Comparison of ENCODE assay signal across 16 cellular contexts in genomic region chr6:56490994-56491393, GRCh38.
DNase-seq lines count a peak whose midpoint lies in the region; ATAC-seq and TF ChIP-seq lines count a peak whose summit lies in the region.
"Had no signal": no experiment of that assay in that cellular context is flagged by ENCODE, and none has a peak within 500 bp of the region (broad histone marks: within the 10 kb centered on the region; RNA-seq: fewer than 3 reads in every experiment).

No MANE protein-coding gene starts in this region.

- DNase-seq in left ventricle myocardium inferior (no peak), heart right ventricle (no peak), cardiac fibroblast (ENCODE audit: low read depth in 2 of 2) (peak; percentile 36 to 81), kidney epithelial cell (ENCODE audit: low read depth) (peak; percentile 59), SK-N-DZ (ENCODE audit: low spot score) (no peak), 8988T (no peak), hepatic stellate cell (ENCODE audit: low spot score) (no peak)
- DNase-seq: activated CD4-positive, alpha-beta T cell treated with anti-CD3 and anti-CD28 coated beads for 4 hours; activated T-cell treated with anti-CD3 and anti-CD28 coated beads, Interleukin-2, amount 50 U/mL, for 4 hours; amniotic stem cell; effector CD8-positive, alpha-beta T cell; hippocampal formation; NCI-H2171; stimulated activated CD4-positive, alpha-beta T cell treated with anti-CD3 and anti-CD28 coated beads, Interleukin-12 subunit alpha, Interleukin-12 subunit beta, amount 100 ng/mL, for 4 hours had no signal

- no peak overlapping the region for H3K4me3 ChIP-seq in left ventricle myocardium inferior
- no peak overlapping the region for H3K4me3 ChIP-seq in heart right ventricle
- H3K4me3 ChIP-seq in cardiac fibroblast (replicated peaks in 1 of 2; ENCODE audit: low read depth in 2 of 2, low read length in 2 of 2), result no peak overlapping the region
- H3K4me3 ChIP-seq in kidney epithelial cell (ENCODE audit: low read depth, low read length), result no peak overlapping the region

- 91 to 97% methylated on average over 2 of the region's 2 CpGs for WGBS in heart right ventricle, 2 donors

- H3K4me1 ChIP-seq in left ventricle myocardium inferior, result peaks cover 23% of the 10 kb centered on the region
- H3K4me1 ChIP-seq in heart right ventricle, result peaks cover 0 to 24% (median 13%) of the 10 kb centered on the region in 9 donors

- TF ChIP-seq CTCF in left ventricle myocardium inferior (IDR thresholded peaks at IDR 0.05; ENCODE audit: borderline replicate concordance), result no peak
- TF ChIP-seq CTCF in heart right ventricle (IDR thresholded peaks at IDR 0.05), result no peak
- TF ChIP-seq CTCF in cardiac fibroblast (IDR thresholded peaks at IDR 0.05; ENCODE audit: low read depth, low read length), result no peak
- TF ChIP-seq CTCF in kidney epithelial cell (IDR thresholded peaks at IDR 0.05; ENCODE audit: insufficient read depth, low read length, poor library complexity, severe bottlenecking), result no peak

- H3K9me3 ChIP-seq in left ventricle myocardium inferior (replicated peaks), result no peaks in the 10 kb centered on the region
- no peaks in the 10 kb centered on the region for H3K9me3 ChIP-seq in heart right ventricle
- H3K9me3 ChIP-seq: neutrophil had no signal

- H3K36me3 ChIP-seq in left ventricle myocardium inferior, result peaks cover 77% of the 10 kb centered on the region
- H3K36me3 ChIP-seq in heart right ventricle, result peaks cover 0 to 100% (median 47%) of the 10 kb centered on the region in 9 donors
- no peaks in the 10 kb centered on the region for H3K36me3 ChIP-seq in kidney epithelial cell (ENCODE audit: control insufficient read depth, insufficient read depth, low read length)
- H3K36me3 ChIP-seq: neutrophil had no signal

- intact Hi-C loops in left ventricle myocardium inferior (cut with micrococcal nuclease) (loop anchor here (10.0 kb wide), 1 partner anchor 54 kb away; no protein-coding TSS in a partner anchor), heart right ventricle (cut with DNase I) (loop anchor here in 1 of 10 donors (5.0 kb wide), 1 partner anchor 51 kb away; no protein-coding TSS in a partner anchor)

- no peaks in the 10 kb centered on the region for H3K27me3 ChIP-seq in left ventricle myocardium inferior (ENCODE audit: low read depth)
- no peaks in the 10 kb centered on the region for H3K27me3 ChIP-seq in heart right ventricle
- H3K27me3 ChIP-seq in kidney epithelial cell (ENCODE audit: control insufficient read depth, insufficient read depth, low read length), result no peaks in the 10 kb centered on the region
- H3K27me3 ChIP-seq: neutrophil had no signal

- ATAC-seq in heart right ventricle (no peak), GM21619 (IDR thresholded peaks at IDR 0.05; ENCODE audit: unreplicated experiment) (no peak)

- peak overlapping the region; percentile 62 for H3K27ac ChIP-seq in left ventricle myocardium inferior (replicated peaks)
- peak overlapping the region in 3 of 10 donors; percentile 2 to 71 (median 48) for H3K27ac ChIP-seq in heart right ventricle
- H3K27ac ChIP-seq: neutrophil had no signal

Comparison
In these comparisons a context has a peak if more than half of its experiments do, and no peak if none do; other contexts are left out.
1. DNase-seq: peak in cardiac fibroblast (2 of 2) and kidney epithelial cell (single experiment); none in left ventricle myocardium inferior (single experiment), heart right ventricle (0 of 2), SK-N-DZ (single experiment), 8988T (single experiment) and hepatic stellate cell (single experiment).